ENCODE assay signal across 8 cellular contexts in genomic region chr5:83718195-83718825, GRCh38. TPM values are rescaled to one million over a fixed set of nuclear protein-coding genes. Genes with fewer than 3 reads are reported as not detected.
DNase-seq lines count a peak whose midpoint lies in the region; ATAC-seq, FAIRE-seq and TF ChIP-seq lines count a peak whose summit lies in the region.

No MANE protein-coding gene starts in this region.

- H3K4me1 ChIP-seq in A549 (0 out of 3 replicates have a peak, but pooled peaks cover 4% of the 10 kb centered on the region), Karpas-422 (ENCODE audit: low read length) (peaks cover 6% of the 10 kb centered on the region), OCI-LY7 (ENCODE audit: insufficient read depth, low read length, poor library complexity, severe bottlenecking) (no peaks in the 10 kb centered on the region), left lung (peaks cover 0 to 4% of the 10 kb centered on the region in 2 donors), transverse colon (peaks cover 0 to 24% (median 8%) of the 10 kb centered on the region in 4 donors)

- no peak for TF ChIP-seq POLR2A in A549 (IDR thresholded peaks at IDR 0.05; ENCODE audit: low read length)
- TF ChIP-seq POLR2A in transverse colon (IDR thresholded peaks at IDR 0.05): no peak

- peak; percentile 91 to 92 for TF ChIP-seq RAD21 in A549 (conservative IDR thresholded peaks at IDR 0.05 in 1 of 2, IDR thresholded peaks at IDR 0.05 in 1 of 2)

- H3K79me2 ChIP-seq in Karpas-422 (ENCODE audit: low read length): no peaks in the 10 kb centered on the region
- no peaks in the 10 kb centered on the region for H3K79me2 ChIP-seq in OCI-LY7 (ENCODE audit: insufficient read depth, low read depth, low read length)

- H3K4me3 ChIP-seq in A549 (no peak overlapping the region), Karpas-422 (ENCODE audit: low read length) (no peak overlapping the region), OCI-LY7 (ENCODE audit: low read depth, low read length, poor library complexity, severe bottlenecking) (no peak overlapping the region), left lung (no peak overlapping the region), transverse colon (no peak overlapping the region)

- FAIRE-seq in A549 (lab: Jason Lieb, UNC): peak; percentile 7

- no peaks in the 10 kb centered on the region for H3K9me3 ChIP-seq in A549
- no peaks in the 10 kb centered on the region for H3K9me3 ChIP-seq in Karpas-422 (ENCODE audit: low read length)
- no peaks in the 10 kb centered on the region for H3K9me3 ChIP-seq in OCI-LY7 (ENCODE audit: low read length)
- no peaks in the 10 kb centered on the region for H3K9me3 ChIP-seq in left lung
- no peaks in the 10 kb centered on the region for H3K9me3 ChIP-seq in transverse colon

- WGBS in A549 (ENCODE audit: missing lambda C conversion rate): 2% methylated on average over 6 of the region's 6 CpGs
- 8 to 12% methylated on average over 6 of the region's 6 CpGs for WGBS in transverse colon (ENCODE audit: low coverage in 1 of 2), 2 donors

- H2AFZ ChIP-seq in Karpas-422 (ENCODE audit: low read length) (no peak overlapping the region), OCI-LY7 (ENCODE audit: low read length) (no peak overlapping the region)

- peak; percentile 93 for TF ChIP-seq CTCF in A549 (IDR thresholded peaks at IDR 0.05)
- peak; percentile 83 for TF ChIP-seq CTCF in GM12873 (IDR thresholded peaks at IDR 0.05; ENCODE audit: insufficient read depth, low read depth, low read length, missing control alignments)
- peak; percentile 91 for TF ChIP-seq CTCF in OCI-LY7 (conservative IDR thresholded peaks at IDR 0.05; ENCODE audit: low read length)
- TF ChIP-seq CTCF in left lung (IDR thresholded peaks at IDR 0.05): peak; percentile 62 to 72
- TF ChIP-seq CTCF in transverse colon (IDR thresholded peaks at IDR 0.05): peak; percentile 74 to 80 (median 78)

- BruUV-seq in OCI-LY7 (replicated peaks; lab: Mats Ljungman, UMichigan): no TSS peak

- intact Hi-C loops in OCI-LY7 (cut with micrococcal nuclease; ENCODE audit: unreplicated experiment): no loop called here
- intact Hi-C loops in left lung (cut with DNase I): no loop called here
- intact Hi-C loops in transverse colon (cut with DNase I; ENCODE audit: low total_unique reads): no loop called here

- POLR2A ChIA-PET in A549 (lab: Yijun Ruan, JAX): no interaction called here
- POLR2A ChIA-PET in HEK293T (lab: Yijun Ruan, JAX): no interaction called here
- POLR2A ChIA-PET in OCI-LY7 (lab: Charles Lee): no interaction called here

- CTCF ChIA-PET in A549 (lab: Yijun Ruan, JAX): interaction anchor here (0.6 to 2.6 kb wide), 7 partner anchors 10 to 1407 kb away, joined by 3 to 8 read pairs (median 4); no protein-coding TSS in a partner anchor
- CTCF ChIA-PET in HEK293T (lab: Yijun Ruan, JAX): interaction anchor here (0.8 to 0.9 kb wide), 2 partner anchors 228 to 537 kb away, joined by 3 read pairs; no protein-coding TSS in a partner anchor
- CTCF ChIA-PET in OCI-LY7 (lab: Charles Lee; ENCODE audit: unreplicated experiment): no interaction called here

- H3K4me2 ChIP-seq in A549: no peak overlapping the region
- no peak overlapping the region for H3K4me2 ChIP-seq in Karpas-422 (ENCODE audit: low read depth, low read length, poor library complexity, severe bottlenecking)
- H3K4me2 ChIP-seq in OCI-LY7 (ENCODE audit: low read length): no peak overlapping the region

- in situ Hi-C loops in transverse colon (cut with MboI; ENCODE audit: low pct_ligation_motif_present in 1 of 4, low pct_unique_long_range_greater_than_20kb in 1 of 4, low sequenced_read_pairs in 3 of 4): loop anchor here in 1 of 4 donors (25.0 kb wide), 1 partner anchor 544 kb away; no protein-coding TSS in a partner anchor

- H3K27me3 ChIP-seq in Karpas-422 (ENCODE audit: low read length) (no peaks in the 10 kb centered on the region), left lung (peaks cover 0 to 40% of the 10 kb centered on the region in 2 donors), transverse colon (peaks cover 14% of the 10 kb centered on the region)

- peak; percentile 62 to 72 for DNase-seq in A549 (ENCODE audit: low read depth in 1 of 2, low spot score in 1 of 2)
- peak; percentile 53 for DNase-seq in HEK293T (ENCODE audit: extremely low spot score)
- DNase-seq in Karpas-422: peak; percentile 79
- DNase-seq in OCI-LY7 (ENCODE audit: low spot score): peak; percentile 66
- peak; percentile 82 for DNase-seq in cerebellar cortex (ENCODE audit: low spot score)
- no peak for DNase-seq in left lung
- DNase-seq in transverse colon: peak; percentile 17

- no peaks in the 10 kb centered on the region for H3K9me2 ChIP-seq in Karpas-422 (replicated peaks; ENCODE audit: insufficient read depth, low read length)
- no peaks in the 10 kb centered on the region for H3K9me2 ChIP-seq in OCI-LY7 (ENCODE audit: insufficient read depth, low read length)

- H3K36me3 ChIP-seq in Karpas-422 (ENCODE audit: insufficient read depth, low read length): no peaks in the 10 kb centered on the region
- no peaks in the 10 kb centered on the region for H3K36me3 ChIP-seq in OCI-LY7 (ENCODE audit: insufficient read depth, low read length)
- H3K36me3 ChIP-seq in left lung: no peaks in the 10 kb centered on the region
- H3K36me3 ChIP-seq in transverse colon: no peaks in the 10 kb centered on the region

- no peak overlapping the region for H3K27ac ChIP-seq in A549
- H3K27ac ChIP-seq in Karpas-422 (ENCODE audit: low read length): no peak overlapping the region
- no peak overlapping the region for H3K27ac ChIP-seq in OCI-LY7 (ENCODE audit: low read depth, low read length, poor library complexity, severe bottlenecking)
- no peak overlapping the region for H3K27ac ChIP-seq in left lung
- no peak overlapping the region for H3K27ac ChIP-seq in transverse colon

- ATAC-seq in A549 (peak; percentile 54 to 83; a peak in 5 of 6 replicates), left lung (peak; percentile 79)

- TF ChIP-seq EP300 in A549 (IDR thresholded peaks at IDR 0.05) (no peak), transverse colon (IDR thresholded peaks at IDR 0.05; ENCODE audit: low read depth) (no peak)

- H3K9ac ChIP-seq in Karpas-422 (ENCODE audit: low read length): no peak overlapping the region

- H4K20me1 ChIP-seq in Karpas-422 (ENCODE audit: insufficient read depth, low read depth, low read length) (no peaks in the 10 kb centered on the region), OCI-LY7 (ENCODE audit: insufficient read depth, low read length) (no peaks in the 10 kb centered on the region)

TF ChIP-seq in A549, 52 proteins besides CTCF, POLR2A, EP300 and RAD21:
- TF ChIP-seq MAZ (IDR thresholded peaks at IDR 0.05; ENCODE audit: borderline replicate concordance, low read depth, low read length): no peak
- peak; percentile 80 for TF ChIP-seq SMC3 (IDR thresholded peaks at IDR 0.05)

TF ChIP-seq in HEK293T, 16 proteins besides CTCF, POLR2A, EP300 and RAD21:
- TF ChIP-seq HDGF (IDR thresholded peaks at IDR 0.05; ENCODE audit: borderline replicate concordance) (no peak), PKNOX1 (IDR thresholded peaks at IDR 0.05) (no peak), CTBP1 (IDR thresholded peaks at IDR 0.05; ENCODE audit: borderline replicate concordance) (no peak), SP1 (IDR thresholded peaks at IDR 0.05) (no peak), FOXM1 (IDR thresholded peaks at IDR 0.05; ENCODE audit: borderline replicate concordance) (no peak), TARDBP (IDR thresholded peaks at IDR 0.05) (no peak), BHLHE40 (IDR thresholded peaks at IDR 0.05; ENCODE audit: borderline replicate concordance) (no peak), ARNT (IDR thresholded peaks at IDR 0.05) (no peak), ELF4 (IDR thresholded peaks at IDR 0.05) (no peak)
TF ChIP-seq in HEK293T: peak in this region for 0.

RNA-seq across cellular contexts. Expression of gene HAPLN1, which starts 2.3 kb away (rescaled TPM):
- polyA plus RNA-seq in A549 (2011; rRNA removed): not detected in 2 replicates
- polyA plus RNA-seq in A549 (2012; cell fraction: cytosol; rRNA removed): not detected in 2 replicates
- not detected in 2 replicates for polyA plus RNA-seq in A549 (2012; cell fraction: nucleus; rRNA removed)
- polyA plus RNA-seq in A549 (2017; fragmentation: RNase III; extraction: RNeasy Plus Mini Kit Qiagen cat#74134 plus additional on column Dnase treatment): not detected in 3 replicates
- not detected in 2 replicates for polyA minus RNA-seq in A549 (2011; rRNA and poly(A)+ RNA removed)
- not detected in 2 replicates for total RNA-seq in Karpas-422 (2014; rRNA removed; shearing (Covaris generic); ENCODE audit: low replicate concordance)
- total RNA-seq in OCI-LY7 (2014; rRNA removed; shearing (Covaris generic)): not detected in 2 replicates
- not detected in 2 replicates for total RNA-seq in OCI-LY7 (2022)
- under 1 TPM; 0.05 to 0.73 TPM for total RNA-seq in left lung
- total RNA-seq in transverse colon: 1 to 10 TPM in 1 of 4 donors, under 1 TPM in 1, not detected in 2; 0.48 to 3.1 TPM

Comparison
In these comparisons a context has a peak if more than half of its experiments do, and no peak if none do; other contexts are left out.
1. DNase-seq: peak in A549 (2 of 2), HEK293T (single experiment), Karpas-422 (single experiment), OCI-LY7 (single experiment), cerebellar cortex (single experiment) and transverse colon (single experiment); none in left lung (0 of 2).
2. Peak in every context shown above with its lines, with median percentiles within 50 percentile points of each other: CTCF ChIP-seq.